In the genomic region with DNA sequence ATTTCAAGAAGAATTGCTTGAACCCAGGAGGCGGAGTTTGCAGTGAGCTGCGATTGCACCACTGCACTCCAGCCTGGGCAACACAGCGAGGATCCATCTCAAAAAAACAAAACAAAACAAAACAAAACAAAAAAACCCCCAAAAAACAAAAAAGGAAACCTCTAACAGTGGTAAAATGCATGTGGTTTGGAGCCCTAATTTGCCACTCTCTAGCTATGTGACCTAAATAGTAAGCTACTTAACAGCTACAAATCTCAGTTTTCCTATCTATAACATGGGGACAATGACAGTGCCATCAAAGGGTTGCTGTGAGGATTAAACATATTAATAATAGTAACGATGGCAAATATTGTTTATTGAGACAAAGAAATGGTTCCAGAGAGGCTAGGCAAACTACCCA, we compare ENCODE assay signal across 19 cellular contexts.
A peak's percentile ranks its signal among the peaks of the same experiment; 100 is the strongest.
DNase-seq lines count a peak whose midpoint lies in the region; ATAC-seq and TF ChIP-seq lines count a peak whose summit lies in the region.
"Had no signal": no experiment of that assay in that cellular context is flagged by ENCODE, and none has a peak within 500 bp of the region (broad histone marks: within the 10 kb centered on the region; RNA-seq: fewer than 3 reads in every experiment).

No MANE protein-coding gene starts in this region.

- intact Hi-C loops in Right ventricle myocardium superior (cut with DNase I), result no loop called here
- intact Hi-C loops in upper lobe of right lung (cut with DNase I), result no loop called here

- no peaks in the 10 kb centered on the region for H3K9me3 ChIP-seq in cardiac muscle cell (ENCODE audit: low read depth)
- H3K9me3 ChIP-seq in upper lobe of right lung, result no peaks in the 10 kb centered on the region
- no peaks in the 10 kb centered on the region for H3K9me3 ChIP-seq in MG63

- H3K9me3 Mint-ChIP-seq in mesothelial cell of epicardium, result no peaks in the 10 kb centered on the region

- peaks cover 49% of the 10 kb centered on the region for H3K4me1 ChIP-seq in cardiac muscle cell (ENCODE audit: low read depth)
- H3K4me1 ChIP-seq in foreskin keratinocyte, result peaks cover 4% of the 10 kb centered on the region
- H3K4me1 ChIP-seq in upper lobe of right lung, result peaks cover 40% of the 10 kb centered on the region

- H3K27me3 Mint-ChIP-seq in mesothelial cell of epicardium (ENCODE audit: low read depth), result no peaks in the 10 kb centered on the region
- H3K27me3 Mint-ChIP-seq: B cell; CD4-positive, CD25-positive, alpha-beta regulatory T cell had no signal

- peaks cover 69% of the 10 kb centered on the region for H3K4me1 Mint-ChIP-seq in mesothelial cell of epicardium

- TF ChIP-seq CTCF in cardiac muscle cell (IDR thresholded peaks at IDR 0.05; ENCODE audit: low read depth, low read length), result no peak
- no peak for TF ChIP-seq CTCF in foreskin keratinocyte (conservative IDR thresholded peaks at IDR 0.05)
- TF ChIP-seq CTCF in mesothelial cell of epicardium (IDR thresholded peaks at IDR 0.05; ENCODE audit: unreplicated experiment), result no peak
- no peak for TF ChIP-seq CTCF in upper lobe of right lung (IDR thresholded peaks at IDR 0.05)

- no peaks in the 10 kb centered on the region for H3K36me3 ChIP-seq in cardiac muscle cell
- H3K36me3 ChIP-seq in upper lobe of right lung, result peaks cover 8% of the 10 kb centered on the region
- H3K36me3 ChIP-seq in MG63, result no peaks in the 10 kb centered on the region

- DNase-seq in cardiac muscle cell (ENCODE audit: low read depth in 1 of 2, low spot score in 1 of 2) (no peak), Right ventricle myocardium superior (no peak), foreskin keratinocyte (no peak), mesothelial cell of epicardium (ENCODE audit: low spot score in 2 of 2, unreplicated experiment in 2 of 2) (no peak), upper lobe of right lung (no peak), MG63 (no peak), NCI-H82 treated with DMSO at 0.1 percent for 48 hours (lab: John Stamatoyannopoulos, UW; ENCODE audit: unreplicated experiment) (no peak)
- DNase-seq: Calu3; CD4-positive, CD25-positive, alpha-beta regulatory T cell; DMS53; HCEC 1CT; NCI-H1092 treated with DMSO at 0.1 percent for 48 hours; NCI-H2081 treated with DMSO at 0.1 percent for 48 hours; NCI-H510A treated with DMSO at 0.1 percent for 48 hours; SHP77 had no signal

- H3K4me3 ChIP-seq in cardiac muscle cell (no peak overlapping the region), upper lobe of right lung (no peak overlapping the region), MG63 (no peak overlapping the region)

- H3K27ac ChIP-seq in cardiac muscle cell, result peak overlapping the region; percentile 98
- peak overlapping the region; percentile 88 for H3K27ac ChIP-seq in foreskin keratinocyte
- H3K27ac ChIP-seq in upper lobe of right lung, result peak overlapping the region; percentile 7
- H3K27ac ChIP-seq: 22Rv1 had no signal

- H3K36me3 Mint-ChIP-seq in mesothelial cell of epicardium, result peaks cover 11% of the 10 kb centered on the region
- H3K36me3 Mint-ChIP-seq: CD4-positive, CD25-positive, alpha-beta regulatory T cell had no signal

- peak overlapping the region; percentile 94 for H3K27ac Mint-ChIP-seq in mesothelial cell of epicardium
- H3K27ac Mint-ChIP-seq: B cell had no signal

- no peak overlapping the region for H3K4me3 Mint-ChIP-seq in mesothelial cell of epicardium
- H3K4me3 Mint-ChIP-seq: B cell; CD4-positive, CD25-positive, alpha-beta regulatory T cell had no signal

- ATAC-seq in Right ventricle myocardium superior (ENCODE audit: poor library complexity), result no peak
- no peak for ATAC-seq in foreskin keratinocyte
- no peak for ATAC-seq in upper lobe of right lung
- ATAC-seq in HG03432 (IDR thresholded peaks at IDR 0.05; ENCODE audit: unreplicated experiment), result no peak
- ATAC-seq: HepG2 had no signal

- H3K27me3 ChIP-seq in cardiac muscle cell, result no peaks in the 10 kb centered on the region
- no peaks in the 10 kb centered on the region for H3K27me3 ChIP-seq in foreskin keratinocyte
- no peaks in the 10 kb centered on the region for H3K27me3 ChIP-seq in upper lobe of right lung
- no peaks in the 10 kb centered on the region for H3K27me3 ChIP-seq in MG63

Comparison
In these comparisons a context has a peak if more than half of its experiments do, and no peak if none do; other contexts are left out.
1. H3K27ac ChIP-seq: peak in every context shown above with its lines; median percentile 98 in cardiac muscle cell; 88 in foreskin keratinocyte; 7 in upper lobe of right lung.